ENCODE assay signal across 1 cellular context in genomic region chr1:230066466-230067404, GRCh38.
A peak's percentile ranks its signal among the peaks of the same experiment; 100 is the strongest.
TF ChIP-seq lines count a peak whose summit lies in the region.

TSS of gene GALNT2 (plus strand) at chr1:230067238. CDS start at chr1:230067281, 43 bp downstream.

TF ChIP-seq in K562, 482 proteins besides CTCF, POLR2A, EP300 and RAD21 (continued from another document and continues in another):
- no peak for TF ChIP-seq ZNF408 (CRISPR knock-in tag; IDR thresholded peaks at IDR 0.05; ENCODE audit: low read depth)
- TF ChIP-seq GTF3C2 (IDR thresholded peaks at IDR 0.05; ENCODE audit: borderline replicate concordance, extremely low read depth, insufficient read length) = no peak
- peak; percentile 69 for TF ChIP-seq NFYB (IDR thresholded peaks at IDR 0.05; ENCODE audit: extremely low read depth, insufficient read length)
- peak; percentile 47; the same call in 1 of the 2 replicates for TF ChIP-seq THAP12 (CRISPR knock-in tag; IDR thresholded peaks at IDR 0.05)
- no peak for TF ChIP-seq ZNF583 (CRISPR knock-in tag; IDR thresholded peaks at IDR 0.05)
- TF ChIP-seq RB1 (IDR thresholded peaks at IDR 0.05; ENCODE audit: low read depth) = peak; percentile 95
- no peak for TF ChIP-seq HES1 (IDR thresholded peaks at IDR 0.05; ENCODE audit: low read depth)
- TF ChIP-seq RFX5 (IDR thresholded peaks at IDR 0.05; ENCODE audit: low read depth, low read length) = no peak
- TF ChIP-seq ARID2 (IDR thresholded peaks at IDR 0.05) = no peak
- no peak for TF ChIP-seq DNMT1 (IDR thresholded peaks at IDR 0.05)
- no peak for TF ChIP-seq PTBP1 (IDR thresholded peaks at IDR 0.05; ENCODE audit: low read depth, low read length)
- TF ChIP-seq BCLAF1 (IDR thresholded peaks at IDR 0.05; ENCODE audit: borderline replicate concordance in 1 of 2, control insufficient read depth in 1 of 2, low read depth in 2 of 2, low read length in 1 of 2) = no peak
- TF ChIP-seq MXI1 (IDR thresholded peaks at IDR 0.05; ENCODE audit: low read depth, low read length) = peak; percentile 83
- TF ChIP-seq TSHZ1 (CRISPR knock-in tag; IDR thresholded peaks at IDR 0.05) = no peak
- TF ChIP-seq SETDB1 (IDR thresholded peaks at IDR 0.05; ENCODE audit: low read length) = no peak
- TF ChIP-seq POLR2AphosphoS2 (IDR thresholded peaks at IDR 0.05; ENCODE audit: low read length) = no peak
- TF ChIP-seq HDAC6 (IDR thresholded peaks at IDR 0.05; ENCODE audit: low read depth, low read length) = no peak
- peak; percentile 95 for TF ChIP-seq PKNOX1 (IDR thresholded peaks at IDR 0.05)
- TF ChIP-seq ZNF764 (CRISPR knock-in tag; IDR thresholded peaks at IDR 0.05; ENCODE audit: low read depth) = no peak
- TF ChIP-seq NR2F6 (CRISPR knock-in tag; IDR thresholded peaks at IDR 0.05) = no peak
- peak; percentile 51 for TF ChIP-seq MEIS2 (IDR thresholded peaks at IDR 0.05; ENCODE audit: partially characterized antibody)
- no peak for TF ChIP-seq ZFPM2 (CRISPR knock-in tag; IDR thresholded peaks at IDR 0.05)
- TF ChIP-seq ZNF780A (CRISPR knock-in tag; IDR thresholded peaks at IDR 0.05) = no peak
- no peak; the same call in 1 of the 2 replicates for TF ChIP-seq KAT7 (CRISPR knock-in tag; IDR thresholded peaks at IDR 0.05; ENCODE audit: borderline replicate concordance)
- no peak for TF ChIP-seq RREB1 (CRISPR knock-in tag; IDR thresholded peaks at IDR 0.05)
- TF ChIP-seq ZNF316 (IDR thresholded peaks at IDR 0.05) = no peak
- TF ChIP-seq RBBP5 (IDR thresholded peaks at IDR 0.05; ENCODE audit: borderline replicate concordance, insufficient read depth, low read length, poor library complexity, severe bottlenecking) = peak; percentile 36
- TF ChIP-seq GTF2F1 (IDR thresholded peaks at IDR 0.05; ENCODE audit: low read depth, low read length) = no peak
- peak; percentile 37; the same call in 1 of the 2 replicates for TF ChIP-seq FOXM1 (IDR thresholded peaks at IDR 0.05; ENCODE audit: low read depth)
- no peak for TF ChIP-seq FOXM1 (CRISPR knock-in tag; IDR thresholded peaks at IDR 0.05; ENCODE audit: low read depth)
- TF ChIP-seq NR2C1 (IDR thresholded peaks at IDR 0.05) = peak; percentile 54
- peak; percentile 72 for TF ChIP-seq NR2C1 (tag; IDR thresholded peaks at IDR 0.05)
- TF ChIP-seq POLR2B (IDR thresholded peaks at IDR 0.05; ENCODE audit: low read depth, partially characterized antibody) = no peak
- TF ChIP-seq SNAPC5 (CRISPR knock-in tag; IDR thresholded peaks at IDR 0.05) = no peak
